Comparison of ENCODE assay signal across 17 cellular contexts in the genomic region with DNA sequence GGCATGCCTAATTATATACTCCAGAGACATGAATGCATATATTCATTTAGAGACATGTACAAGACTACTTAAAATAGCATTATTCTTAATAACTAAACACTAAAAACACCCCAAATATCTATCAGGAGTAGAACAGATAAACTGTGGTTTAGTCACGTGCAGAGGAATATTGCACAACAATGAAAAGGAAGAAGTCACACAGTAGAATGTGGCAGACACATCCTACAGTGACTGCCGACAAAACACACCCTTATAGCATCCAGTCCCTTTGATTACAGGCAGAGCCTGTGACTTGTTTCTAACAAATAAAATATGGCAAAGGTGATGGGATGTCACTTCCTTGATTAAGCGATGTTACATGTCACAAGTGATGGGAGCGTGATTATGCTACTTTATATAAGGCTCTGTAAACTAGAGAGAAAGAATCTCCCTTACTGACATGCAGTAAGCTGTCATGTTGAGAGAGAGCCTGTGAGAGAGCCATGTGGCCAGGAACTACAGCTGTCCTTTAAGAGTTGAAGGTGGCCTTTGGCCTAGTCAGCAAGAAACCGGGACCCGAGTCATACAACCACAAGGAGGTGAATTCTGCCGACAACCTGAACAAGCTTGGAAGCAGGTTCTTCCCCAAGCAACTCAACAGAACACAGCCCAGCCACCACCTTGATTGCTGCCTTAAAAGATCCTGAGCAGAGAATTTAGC. TPM values are rescaled to one million over a fixed set of nuclear protein-coding genes. Genes with fewer than 3 reads are reported as not detected.
DNase-seq lines count a peak whose midpoint lies in the region; ATAC-seq and TF ChIP-seq lines count a peak whose summit lies in the region.
"Had no signal": no experiment of that assay in that cellular context is flagged by ENCODE, and none has a peak within 500 bp of the region (broad histone marks: within the 10 kb centered on the region; RNA-seq: fewer than 3 reads in every experiment).

No MANE protein-coding gene starts in this region.

- H3K9me3 Mint-ChIP-seq in naive thymus-derived CD4-positive, alpha-beta T cell: no peaks in the 10 kb centered on the region
- H3K9me3 Mint-ChIP-seq: CD4-positive, alpha-beta T cell had no signal

- H3K27me3 Mint-ChIP-seq in naive thymus-derived CD4-positive, alpha-beta T cell: peaks cover 0 to 11% (median 0%) of the 10 kb centered on the region in 5 donors
- H3K27me3 Mint-ChIP-seq: CD4-positive, alpha-beta T cell had no signal

- no peaks in the 10 kb centered on the region for H3K9me3 ChIP-seq in spleen
- H3K9me3 ChIP-seq in naive thymus-derived CD4-positive, alpha-beta T cell (ENCODE audit: control insufficient read depth in 2 of 3, low read length in 3 of 3): no peaks in the 10 kb centered on the region
- H3K9me3 ChIP-seq: BE2C, Caco-2 had no signal

- TF ChIP-seq CTCF in HL-60 (IDR thresholded peaks at IDR 0.05; ENCODE audit: insufficient read depth, low read length) (no peak), spleen (IDR thresholded peaks at IDR 0.05 in 8 of 11, conservative IDR thresholded peaks at IDR 0.05 in 3 of 11) (no peak)

- 75 to 93% (median 87%) methylated on average over 7 of the region's 7 CpGs for WGBS in spleen, 5 donors

- no peaks in the 10 kb centered on the region for H3K4me1 Mint-ChIP-seq in naive thymus-derived CD4-positive, alpha-beta T cell

- DNase-seq in SKM-1 treated with dmso at 0.1 percent for 144 hours (lab: John Stamatoyannopoulos, UW; ENCODE audit: unreplicated experiment) (peak; percentile 24), SKM-1 (lab: John Stamatoyannopoulos, UW; ENCODE audit: unreplicated experiment) (no peak), HL-60 (ENCODE audit: low read depth in 1 of 2, low spot score in 1 of 2) (peak; percentile 12 to 30), left colon (no peak), spleen (no peak), SK-N-DZ (ENCODE audit: low spot score) (no peak)
- no peak for DNase-seq in effector CD8-positive, alpha-beta T cell (lab: John Stamatoyannopoulos, UW)
- DNase-seq in naive thymus-derived CD4-positive, alpha-beta T cell: no peak
- DNase-seq: BE2C; Caco-2; CD4-positive, alpha-beta T cell; KG1; NCI-H1417; NCI-H1930; NCI-H345; NCI-H526 had no signal

- H3K4me3 ChIP-seq in HL-60 (replicated peaks; ENCODE audit: insufficient read depth, low read length): no peak overlapping the region
- no peak overlapping the region for H3K4me3 ChIP-seq in spleen
- H3K4me3 ChIP-seq in naive thymus-derived CD4-positive, alpha-beta T cell (ENCODE audit: low read length): no peak overlapping the region

- no peak overlapping the region for H3K4me3 Mint-ChIP-seq in naive thymus-derived CD4-positive, alpha-beta T cell
- H3K4me3 Mint-ChIP-seq: CD4-positive, alpha-beta T cell had no signal

- H3K36me3 ChIP-seq in spleen: no peaks in the 10 kb centered on the region
- H3K36me3 ChIP-seq in naive thymus-derived CD4-positive, alpha-beta T cell (ENCODE audit: control insufficient read depth in 2 of 3, insufficient read depth in 3 of 3, low read length in 3 of 3): no peaks in the 10 kb centered on the region
- H3K36me3 ChIP-seq: BE2C had no signal

- no peaks in the 10 kb centered on the region for H3K36me3 Mint-ChIP-seq in naive thymus-derived CD4-positive, alpha-beta T cell

- H3K27ac ChIP-seq in HL-60 (replicated peaks) (no peak overlapping the region), spleen (peak overlapping the region in 5 of 8 donors; percentile 8 to 54 (median 19))
- H3K27ac ChIP-seq in naive thymus-derived CD4-positive, alpha-beta T cell (ENCODE audit: low read depth, low read length): no peak overlapping the region

- H3K27ac Mint-ChIP-seq in naive thymus-derived CD4-positive, alpha-beta T cell: no peak overlapping the region
- H3K27ac Mint-ChIP-seq: CD4-positive, alpha-beta T cell had no signal

- H3K4me1 ChIP-seq in spleen: peaks cover 0 to 12% (median 2%) of the 10 kb centered on the region in 6 donors
- no peaks in the 10 kb centered on the region for H3K4me1 ChIP-seq in naive thymus-derived CD4-positive, alpha-beta T cell (ENCODE audit: control insufficient read depth in 2 of 2, insufficient read depth in 2 of 2, low read length in 2 of 2)
- H3K4me1 ChIP-seq: BE2C had no signal

- POLR2A ChIA-PET in naive thymus-derived CD4-positive, alpha-beta T cell (lab: Charles Lee): no interaction called here

- H3K27me3 ChIP-seq in HL-60 (ENCODE audit: insufficient read depth, poor library complexity, severe bottlenecking): peaks cover 2% of the 10 kb centered on the region
- H3K27me3 ChIP-seq in spleen (replicated peaks in 1 of 7): peaks cover 0 to 5% (median 0%) of the 10 kb centered on the region in 7 donors
- no peaks in the 10 kb centered on the region for H3K27me3 ChIP-seq in naive thymus-derived CD4-positive, alpha-beta T cell (ENCODE audit: control insufficient read depth in 2 of 2, insufficient read depth in 2 of 2, low read length in 2 of 2)
- H3K27me3 ChIP-seq: BE2C had no signal

- TF ChIP-seq POLR2A in spleen (IDR thresholded peaks at IDR 0.05): no peak

- CTCF ChIA-PET in naive thymus-derived CD4-positive, alpha-beta T cell (lab: Charles Lee): no interaction called here

- ATAC-seq in left colon: peak; percentile 64
- no peak for ATAC-seq in naive thymus-derived CD4-positive, alpha-beta T cell
- ATAC-seq: Panc1 had no signal

- intact Hi-C loops in left colon (cut with DNase I, micrococcal nuclease) (no loop called here), spleen (cut with DNase I; ENCODE audit: low total_unique reads) (no loop called here)
- intact Hi-C loops in naive thymus-derived CD4-positive, alpha-beta T cell (cut with micrococcal nuclease): no loop called here

RNA-seq across cellular contexts. Expression of a gene that starts 39.1 kb away (rescaled TPM):
- 10 to 100 TPM; 43.6 to 45.5 TPM for total RNA-seq in left colon
- 10 to 100 TPM in 6 of 7 donors, 1 to 10 TPM in 1; 8.2 to 16.6 (median 13.3) TPM for total RNA-seq in spleen
- polyA plus RNA-seq in spleen: 1 to 10 TPM; 2.4 to 4.8 (median 2.4) TPM
- polyA plus RNA-seq in SK-N-DZ (2014; cell fraction: cytosol; rRNA removed): 3.7 and 6.5 TPM in 2 replicates
- 10.1 and 12.8 TPM in 2 replicates for polyA plus RNA-seq in SK-N-DZ (2014; cell fraction: nucleus; rRNA removed)
- total RNA-seq in naive thymus-derived CD4-positive, alpha-beta T cell: 1 to 10 TPM in 2 of 5 experiments, under 1 TPM in 2, not detected in 1; 0.11 to 1.5 (median 0.72) TPM
- under 1 TPM; 0.20 to 0.58 TPM for polyA plus RNA-seq in naive thymus-derived CD4-positive, alpha-beta T cell

Comparison
In these comparisons a context has a peak if more than half of its experiments do, and no peak if none do; other contexts are left out.
1. DNase-seq: peak in SKM-1 treated with dmso at 0.1 percent for 144 hours (single experiment) and HL-60 (2 of 2); none in SKM-1 (single experiment), left colon (0 of 2), spleen (single experiment), effector CD8-positive, alpha-beta T cell (single experiment), SK-N-DZ (single experiment) and naive thymus-derived CD4-positive, alpha-beta T cell (0 of 9).
2. H3K27ac ChIP-seq: peak in spleen (5 of 8); none in HL-60 (single experiment) and naive thymus-derived CD4-positive, alpha-beta T cell (single experiment).